Comparison of ENCODE assay signal across 8 cellular contexts in the genomic region with DNA sequence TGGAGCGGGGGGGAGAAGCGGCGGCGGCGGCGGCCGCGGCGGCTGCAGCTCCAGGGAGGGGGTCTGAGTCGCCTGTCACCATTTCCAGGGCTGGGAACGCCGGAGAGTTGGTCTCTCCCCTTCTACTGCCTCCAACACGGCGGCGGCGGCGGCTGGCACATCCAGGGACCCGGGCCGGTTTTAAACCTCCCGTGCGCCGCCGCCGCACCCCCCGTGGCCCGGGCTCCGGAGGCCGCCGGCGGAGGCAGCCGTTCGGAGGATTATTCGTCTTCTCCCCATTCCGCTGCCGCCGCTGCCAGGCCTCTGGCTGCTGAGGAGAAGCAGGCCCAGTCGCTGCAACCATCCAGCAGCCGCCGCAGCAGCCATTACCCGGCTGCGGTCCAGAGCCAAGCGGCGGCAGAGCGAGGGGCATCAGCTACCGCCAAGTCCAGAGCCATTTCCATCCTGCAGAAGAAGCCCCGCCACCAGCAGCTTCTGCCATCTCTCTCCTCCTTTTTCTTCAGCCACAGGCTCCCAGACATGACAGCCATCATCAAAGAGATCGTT. TPM values are rescaled to one million over a fixed set of nuclear protein-coding genes. Genes with fewer than 3 reads are reported as not detected.
DNase-seq lines count a peak whose midpoint lies in the region; ATAC-seq and TF ChIP-seq lines count a peak whose summit lies in the region.
"Not testable (repeated sequence)": the region's sequence is repeated elsewhere in the genome, so short reads cannot be mapped to it uniquely, and the experiment has no call there.

No MANE protein-coding gene starts in this region.

- peaks cover 35 to 51% (median 43%) of the 10 kb centered on the region in 4 donors for H3K4me1 Mint-ChIP-seq in CD4-positive, CD25-positive, alpha-beta regulatory T cell
- peaks cover 29% of the 10 kb centered on the region for H3K4me1 Mint-ChIP-seq in activated T-helper 17 cell treated with anti-CD3 and anti-CD28 coated beads, Interleukin-2, amount 50 U/mL, for 72 hours
- H3K4me1 Mint-ChIP-seq in dendritic cell treated with granulocyte-macrophage colony-stimulating factor and Interleukin-4, amounts not matched to agents 40 ng/mL and 50 ng/mL, for 4 days (ENCODE audit: low read depth): peaks cover 28% of the 10 kb centered on the region
- peaks cover 26% of the 10 kb centered on the region for H3K4me1 Mint-ChIP-seq in nephron

- H3K27me3 Mint-ChIP-seq in CD4-positive, CD25-positive, alpha-beta regulatory T cell: peaks cover 16% of the 10 kb centered on the region
- not testable (repeated sequence) for H3K27me3 Mint-ChIP-seq in activated T-helper 17 cell treated with anti-CD3 and anti-CD28 coated beads, Interleukin-2, amount 50 U/mL, for 72 hours; dendritic cell treated with granulocyte-macrophage colony-stimulating factor and Interleukin-4, amounts not matched to agents 40 ng/mL and 50 ng/mL, for 4 days; nephron (ENCODE audit: low read depth)

- H3K4me2 ChIP-seq in hepatocyte: peak overlapping the region; percentile 83

- H3K79me2 ChIP-seq in hepatocyte: peaks cover 50% of the 10 kb centered on the region

- not testable (repeated sequence) for H3K27me3 ChIP-seq in CD4-positive, CD25-positive, alpha-beta regulatory T cell (ENCODE audit: control insufficient read depth, insufficient read depth, low read length); SJSA1 (replicated peaks); hepatocyte

- not testable (repeated sequence) for H3K9me3 ChIP-seq in CD4-positive, CD25-positive, alpha-beta regulatory T cell (ENCODE audit: control insufficient read depth in 2 of 2, low read length in 2 of 2); SJSA1 (replicated peaks); hepatocyte (ENCODE audit: low read depth)

- peak overlapping the region; percentile 99 for H3K4me3 ChIP-seq in CD4-positive, CD25-positive, alpha-beta regulatory T cell (ENCODE audit: low read depth, low read length)
- H3K4me3 ChIP-seq in SJSA1 (peak overlapping the region; percentile 94), hepatocyte (peak overlapping the region; percentile 81)

- not testable (repeated sequence) for H2AFZ ChIP-seq in hepatocyte

- H3K27ac ChIP-seq in CD4-positive, CD25-positive, alpha-beta regulatory T cell (ENCODE audit: insufficient read depth, low read length, poor library complexity, severe bottlenecking): peak overlapping the region; percentile 90
- H3K27ac ChIP-seq in SJSA1 (peak overlapping the region; percentile 80), hepatocyte (peak overlapping the region; percentile 98)

- peak overlapping the region; percentile 95 to 98 (median 96) for H3K4me3 Mint-ChIP-seq in CD4-positive, CD25-positive, alpha-beta regulatory T cell
- H3K4me3 Mint-ChIP-seq in activated T-helper 17 cell treated with anti-CD3 and anti-CD28 coated beads, Interleukin-2, amount 50 U/mL, for 72 hours: peak overlapping the region; percentile 96
- H3K4me3 Mint-ChIP-seq in dendritic cell treated with granulocyte-macrophage colony-stimulating factor and Interleukin-4, amounts not matched to agents 40 ng/mL and 50 ng/mL, for 4 days: peak overlapping the region; percentile 99
- H3K4me3 Mint-ChIP-seq in nephron: peak overlapping the region; percentile 96 to 100 (median 98)

- not testable (repeated sequence) for H3K36me3 Mint-ChIP-seq in CD4-positive, CD25-positive, alpha-beta regulatory T cell
- H3K36me3 Mint-ChIP-seq in activated T-helper 17 cell treated with anti-CD3 and anti-CD28 coated beads, Interleukin-2, amount 50 U/mL, for 72 hours (ENCODE audit: low read depth): peaks cover 48% of the 10 kb centered on the region
- H3K36me3 Mint-ChIP-seq in dendritic cell treated with granulocyte-macrophage colony-stimulating factor and Interleukin-4, amounts not matched to agents 40 ng/mL and 50 ng/mL, for 4 days (ENCODE audit: low read depth): peaks cover 43% of the 10 kb centered on the region
- peaks cover 17% of the 10 kb centered on the region for H3K36me3 Mint-ChIP-seq in nephron (ENCODE audit: low read depth)

- H3K27ac Mint-ChIP-seq in CD4-positive, CD25-positive, alpha-beta regulatory T cell: peak overlapping the region; percentile 84 to 93 (median 93)
- H3K27ac Mint-ChIP-seq in activated T-helper 17 cell treated with anti-CD3 and anti-CD28 coated beads, Interleukin-2, amount 50 U/mL, for 72 hours: peak overlapping the region; percentile 90
- H3K27ac Mint-ChIP-seq in dendritic cell treated with granulocyte-macrophage colony-stimulating factor and Interleukin-4, amounts not matched to agents 40 ng/mL and 50 ng/mL, for 4 days: peak overlapping the region; percentile 96
- peak overlapping the region; percentile 94 to 98 (median 96) for H3K27ac Mint-ChIP-seq in nephron

- ATAC-seq in CD4-positive, CD25-positive, alpha-beta regulatory T cell (ENCODE audit: low read depth in 2 of 2): not testable (repeated sequence)
- ATAC-seq in activated T-helper 17 cell treated with anti-CD3 and anti-CD28 coated beads, Interleukin-2, amount 50 U/mL, for 72 hours (replicated peaks): peak; percentile 9

- H4K20me1 ChIP-seq in hepatocyte (ENCODE audit: insufficient read depth, poor library complexity, severe bottlenecking): peaks cover 46% of the 10 kb centered on the region

- H3K9me3 Mint-ChIP-seq in CD4-positive, CD25-positive, alpha-beta regulatory T cell; activated T-helper 17 cell treated with anti-CD3 and anti-CD28 coated beads, Interleukin-2, amount 50 U/mL, for 72 hours; dendritic cell treated with granulocyte-macrophage colony-stimulating factor and Interleukin-4, amounts not matched to agents 40 ng/mL and 50 ng/mL, for 4 days; nephron: not testable (repeated sequence)

- 2% methylated on average over 34 of the region's 47 CpGs for WGBS in hepatocyte (ENCODE audit: low lambda C conversion rate, missing lambda C conversion rate)

- intact Hi-C loops in dendritic cell treated with granulocyte-macrophage colony-stimulating factor and Interleukin-4, amounts not matched to agents 40 ng/mL and 50 ng/mL, for 4 days (cut with micrococcal nuclease): loop anchor here (2.0 to 5.0 kb wide), 4 partner anchors 203 to 688 kb away; no protein-coding TSS in a partner anchor

- peak in 2 of 3 donors; percentile 14 to 28 for DNase-seq in CD4-positive, CD25-positive, alpha-beta regulatory T cell
- DNase-seq in HK-2 (ENCODE audit: unreplicated experiment) (peak; percentile 61), SJSA1 (ENCODE audit: low read depth in 1 of 2, low spot score in 2 of 2) (peak in 1 of 2 experiments; percentile 68), hepatocyte (ENCODE audit: low spot score) (peak; percentile 40)
- peak; percentile 12 for DNase-seq in stimulated activated naive CD4-positive, alpha-beta T cell treated with Interleukin-2 at 50 U/mL for 16 hours (lab: John Stamatoyannopoulos, UW)

- not testable (repeated sequence) for H3K36me3 ChIP-seq in CD4-positive, CD25-positive, alpha-beta regulatory T cell (ENCODE audit: control insufficient read depth, insufficient read depth, low read length); hepatocyte (replicated peaks; ENCODE audit: insufficient read depth, low read depth)
- H3K36me3 ChIP-seq in SJSA1: peaks cover 10% of the 10 kb centered on the region

- not testable (repeated sequence) for TF ChIP-seq CTCF in hepatocyte (IDR thresholded peaks at IDR 0.05; ENCODE audit: poor library complexity); nephron (IDR thresholded peaks at IDR 0.05; ENCODE audit: unreplicated experiment in 3 of 3)

- not testable (repeated sequence) for H3K9me2 ChIP-seq in hepatocyte (replicated peaks; ENCODE audit: insufficient read depth)

- peaks cover 59% of the 10 kb centered on the region for H3K4me1 ChIP-seq in CD4-positive, CD25-positive, alpha-beta regulatory T cell (ENCODE audit: control insufficient read depth, insufficient read depth, low read length, poor library complexity, severe bottlenecking)
- H3K4me1 ChIP-seq in SJSA1 (replicated peaks); hepatocyte (ENCODE audit: insufficient read depth): not testable (repeated sequence)

RNA-seq across cellular contexts. Expression of gene PTEN, which starts 0.6 kb away (rescaled TPM):
- 99.2 TPM for total RNA-seq in CD4-positive, CD25-positive, alpha-beta regulatory T cell
- polyA plus RNA-seq in CD4-positive, CD25-positive, alpha-beta regulatory T cell: 10 to 100 TPM; 25.9 to 31.2 (median 28.5) TPM
- 39.2 and 53.7 TPM in 2 replicates for total RNA-seq in SJSA1 (2014; rRNA removed; shearing (Covaris generic))
- total RNA-seq in activated T-helper 17 cell treated with anti-CD3 and anti-CD28 coated beads, Interleukin-2, amount 50 U/mL, for 72 hours: 10 to 100 TPM; 64.2 to 65.8 TPM
- total RNA-seq in hepatocyte: 102 and 128 TPM in 2 replicates
- 32.8 and 33.6 TPM in 2 replicates for polyA plus RNA-seq in hepatocyte

RNA-seq across cellular contexts. Expression of gene KLLN, which starts 0.7 kb away (rescaled TPM):
- 0.54 TPM for total RNA-seq in CD4-positive, CD25-positive, alpha-beta regulatory T cell
- under 1 TPM; 0.05 to 0.67 (median 0.17) TPM for polyA plus RNA-seq in CD4-positive, CD25-positive, alpha-beta regulatory T cell
- total RNA-seq in SJSA1 (2014; rRNA removed; shearing (Covaris generic)): 0.05 and 0.81 TPM in 2 replicates
- under 1 TPM; 0.45 to 0.78 TPM for total RNA-seq in activated T-helper 17 cell treated with anti-CD3 and anti-CD28 coated beads, Interleukin-2, amount 50 U/mL, for 72 hours
- total RNA-seq in hepatocyte: 0.53 and 1.2 TPM in 2 replicates
- 0.21 and 0.50 TPM in 2 replicates for polyA plus RNA-seq in hepatocyte

RNA-seq across cellular contexts. Expression of gene ATAD1, which starts 46.0 kb away (rescaled TPM):
- total RNA-seq in CD4-positive, CD25-positive, alpha-beta regulatory T cell: 33.1 TPM
- 10 to 100 TPM; 31.5 to 50.1 (median 38.8) TPM for polyA plus RNA-seq in CD4-positive, CD25-positive, alpha-beta regulatory T cell
- total RNA-seq in SJSA1 (2014; rRNA removed; shearing (Covaris generic)): 46.2 and 63.7 TPM in 2 replicates
- 10 to 100 TPM; 31.2 to 45.9 TPM for total RNA-seq in activated T-helper 17 cell treated with anti-CD3 and anti-CD28 coated beads, Interleukin-2, amount 50 U/mL, for 72 hours
- 50.7 and 52.6 TPM in 2 replicates for total RNA-seq in hepatocyte
- 31.6 and 33.4 TPM in 2 replicates for polyA plus RNA-seq in hepatocyte
